ENCODE assay signal across 8 cellular contexts in the genomic region with DNA sequence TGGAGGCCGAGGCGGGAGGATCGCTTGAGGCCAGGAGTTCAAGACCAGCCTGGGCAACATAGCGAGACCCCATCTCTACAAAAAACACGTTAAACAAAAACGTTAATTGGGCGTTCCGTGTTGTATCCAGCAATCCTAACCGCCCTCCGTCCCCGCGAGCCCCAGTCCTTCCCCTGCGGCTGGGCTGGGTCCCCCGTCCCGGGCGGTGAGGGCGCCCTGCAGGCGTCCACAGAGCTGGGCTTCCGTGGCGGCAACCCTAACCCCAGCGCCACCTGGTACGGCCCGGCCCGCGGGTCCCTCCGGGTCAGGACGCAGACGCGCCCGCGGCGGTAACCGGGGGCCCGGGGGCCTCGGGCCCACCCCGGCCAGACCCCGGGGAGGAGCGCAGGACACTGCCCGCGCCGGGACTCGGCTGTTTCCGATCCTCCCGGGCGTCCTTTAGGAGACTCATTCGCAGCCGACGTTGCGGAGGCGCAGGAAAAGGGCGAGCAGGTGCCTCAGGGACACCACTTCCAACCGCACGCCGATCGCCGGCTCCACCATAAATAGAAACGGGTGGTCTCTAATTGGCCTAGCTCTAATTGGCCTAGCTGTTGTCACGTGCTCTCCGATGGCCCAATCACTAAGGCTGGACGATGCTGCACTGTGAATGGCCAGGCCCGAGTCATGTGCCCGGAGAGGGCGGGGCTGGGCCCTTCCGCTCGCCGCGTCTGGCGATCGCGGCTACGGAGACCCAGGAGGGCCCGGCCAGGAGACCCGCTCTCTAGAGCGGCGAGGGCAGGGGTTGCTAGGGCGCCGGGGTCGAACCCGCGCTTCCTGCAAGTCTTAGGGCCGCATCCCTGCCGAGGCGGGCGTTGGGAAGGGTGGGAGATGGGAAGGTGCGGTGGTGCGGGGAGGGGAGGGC. TPM values are rescaled to one million over a fixed set of nuclear protein-coding genes. Genes with fewer than 3 reads are reported as not detected.
DNase-seq lines count a peak whose midpoint lies in the region; ATAC-seq and TF ChIP-seq lines count a peak whose summit lies in the region.

No MANE protein-coding gene starts in this region.

- H3K27ac ChIP-seq in OCI-LY3 (ENCODE audit: low read length) (peak overlapping the region; percentile 65), epithelial cell of prostate (peak overlapping the region; percentile 100)

- peak; percentile 82 for ATAC-seq in GM21528 (IDR thresholded peaks at IDR 0.05; ENCODE audit: low FRiP score, unreplicated experiment)

- peak overlapping the region; percentile 80 for H2AFZ ChIP-seq in OCI-LY3 (ENCODE audit: low read depth, low read length)

- H4K20me1 ChIP-seq in OCI-LY3 (ENCODE audit: insufficient read depth, low read length) = no peaks in the 10 kb centered on the region

- DNase-seq in DMS 273 treated with DMSO at 0.1 percent for 48 hours (lab: John Stamatoyannopoulos, UW) = peak; percentile 96
- peak; percentile 99 for DNase-seq in HuH-7.5 (ENCODE audit: low spot score)
- peak; percentile 84 for DNase-seq in activated T-cell treated with anti-CD3 and anti-CD28 coated beads for 4 hours
- DNase-seq in epithelial cell of prostate (ENCODE audit: low read depth, low spot score) = peak; percentile 92
- peak; percentile 88 to 90 for DNase-seq in stimulated activated CD8-positive, alpha-beta memory T cell treated with anti-CD3 and anti-CD28 coated beads, Interleukin-2, amount 100 ng/mL, for 48 hours (ENCODE audit: low read depth in 2 of 2)

- no peaks in the 10 kb centered on the region for H3K36me3 ChIP-seq in OCI-LY3 (replicated peaks; ENCODE audit: low read depth, low read length)

- H3K4me3 ChIP-seq in OCI-LY3 (ENCODE audit: low read length) (peak overlapping the region; percentile 93), mononuclear cell (ENCODE audit: low read length) (peak overlapping the region; percentile 79)

- no peaks in the 10 kb centered on the region for H3K9me3 ChIP-seq in OCI-LY3 (ENCODE audit: insufficient read depth, low read length)
- H3K9me3 ChIP-seq in mononuclear cell (ENCODE audit: low read depth, low read length) = no peaks in the 10 kb centered on the region

- H3K9ac ChIP-seq in OCI-LY3 (ENCODE audit: low read length) = peak overlapping the region; percentile 96

- TF ChIP-seq CTCF in OCI-LY3 (IDR thresholded peaks at IDR 0.05; ENCODE audit: low read depth, low read length) = no peak

- peaks cover 18% of the 10 kb centered on the region for H3K4me1 ChIP-seq in OCI-LY3 (ENCODE audit: low read length)
- H3K4me1 ChIP-seq in mononuclear cell (ENCODE audit: insufficient read depth, low read length) = peaks cover 37% of the 10 kb centered on the region

- H3K79me2 ChIP-seq in OCI-LY3 (ENCODE audit: low read length) = peaks cover 11% of the 10 kb centered on the region

- H3K27me3 ChIP-seq in OCI-LY3 (ENCODE audit: low read depth, low read length) (0 out of 2 replicates have a peak, but pooled peaks cover 3% of the 10 kb centered on the region), mononuclear cell (ENCODE audit: insufficient read depth, low read length) (no peaks in the 10 kb centered on the region)

- H3K4me2 ChIP-seq in OCI-LY3 (ENCODE audit: low read length) = peak overlapping the region; percentile 77

RNA-seq across cellular contexts. Expression of a gene that starts 19.0 kb away (rescaled TPM):
- 89.3 TPM for total RNA-seq in mononuclear cell

RNA-seq across cellular contexts. Expression of a gene that starts 24.9 kb away (rescaled TPM):
- total RNA-seq in mononuclear cell = 48.5 TPM

RNA-seq across cellular contexts. Expression of a gene that starts 41.1 kb away (rescaled TPM):
- 49.5 TPM for total RNA-seq in mononuclear cell

Comparison
In these comparisons a context has a peak if more than half of its experiments do, and no peak if none do; other contexts are left out.
1. Peak in every context shown above with its lines: DNase-seq, ATAC-seq, H3K4me3 ChIP-seq and H3K27ac ChIP-seq.